In genomic region chr17:65139045-65139764, GRCh38 we compare ENCODE assay signal across 20 cellular contexts. TPM values are rescaled to one million over a fixed set of nuclear protein-coding genes. Genes with fewer than 3 reads are reported as not detected.
DNase-seq lines count a peak whose midpoint lies in the region; ATAC-seq and TF ChIP-seq lines count a peak whose summit lies in the region.
"Had no signal": no experiment of that assay in that cellular context is flagged by ENCODE, and none has a peak within 500 bp of the region (broad histone marks: within the 10 kb centered on the region; RNA-seq: fewer than 3 reads in every experiment).

No MANE protein-coding gene starts in this region.

- no peaks in the 10 kb centered on the region for H4K20me1 ChIP-seq in BLaER1
- 0 out of 2 replicates have a peak, but pooled peaks cover under 1% of the 10 kb centered on the region for H4K20me1 ChIP-seq in DND-41 (ENCODE audit: insufficient read depth, low read length)

- no peaks in the 10 kb centered on the region for H3K36me3 Mint-ChIP-seq in T-cell
- peaks cover 0 to 4% (median 0%) of the 10 kb centered on the region in 5 donors for H3K36me3 Mint-ChIP-seq in naive thymus-derived CD4-positive, alpha-beta T cell

- peak; percentile 37 for DNase-seq in DND-41
- no peak for DNase-seq in T-cell
- DNase-seq in naive thymus-derived CD4-positive, alpha-beta T cell = no peak
- DNase-seq in dorsolateral prefrontal cortex = no peak
- no peak for DNase-seq in SW480 (ENCODE audit: low spot score)
- DNase-seq in stomach = no peak
- DNase-seq: activated naive CD4-positive, alpha-beta T cell treated with Interleukin-2 at 50 U/mL for 16 hours; AML-193; brain microvascular endothelial cell; DMS 273 treated with DMSO at 0.1 percent for 48 hours; glutamatergic neuron; mesenchymal stem cell; NCI-H1694 treated with DMSO at 0.1 percent for 48 hours; NCI-H510A treated with DMSO at 0.1 percent for 48 hours; testis had no signal

- H3K9ac ChIP-seq in BLaER1 (no peak overlapping the region), DND-41 (ENCODE audit: low read depth, low read length) (no peak overlapping the region)

- intact Hi-C loops in naive thymus-derived CD4-positive, alpha-beta T cell (cut with micrococcal nuclease) = loop anchor here in 1 of 2 donors (5.0 kb wide), 2 partner anchors 37 to 162 kb away; no protein-coding TSS in a partner anchor
- intact Hi-C loops in dorsolateral prefrontal cortex (cut with DNase I) (loop anchor here (5.0 to 10.0 kb wide), 3 partner anchors 58 to 84 kb away; partner anchors contain the start of gene GNA13 (in 2 of the 2)), stomach (cut with DNase I; ENCODE audit: low total_unique reads) (no loop called here)

- H3K27ac ChIP-seq in BLaER1 (no peak overlapping the region), DND-41 (ENCODE audit: low read length) (peak overlapping the region; percentile 29), dorsolateral prefrontal cortex (no peak overlapping the region), stomach (no peak overlapping the region)
- no peak overlapping the region for H3K27ac ChIP-seq in naive thymus-derived CD4-positive, alpha-beta T cell (ENCODE audit: low read depth, low read length)
- H3K27ac ChIP-seq: brain microvascular endothelial cell, esophagus muscularis mucosa, neutrophil, SK-N-MC, testis had no signal

- H3K4me2 ChIP-seq in BLaER1 (peak overlapping the region; percentile 65), DND-41 (ENCODE audit: insufficient read depth, low read length) (peak overlapping the region; percentile 89)

- H3K9me3 Mint-ChIP-seq in T-cell = no peaks in the 10 kb centered on the region
- peaks cover 0 to 2% (median 0%) of the 10 kb centered on the region in 11 donors for H3K9me3 Mint-ChIP-seq in naive thymus-derived CD4-positive, alpha-beta T cell

- no peak for TF ChIP-seq POLR2A in stomach (IDR thresholded peaks at IDR 0.05)

- H2AFZ ChIP-seq in DND-41 (ENCODE audit: low read depth, low read length) = no peak overlapping the region

- H3K9me3 ChIP-seq in BLaER1 = no peaks in the 10 kb centered on the region
- H3K9me3 ChIP-seq in DND-41 (ENCODE audit: insufficient read depth, low read length, severe bottlenecking) = no peaks in the 10 kb centered on the region
- H3K9me3 ChIP-seq in naive thymus-derived CD4-positive, alpha-beta T cell (ENCODE audit: control insufficient read depth in 2 of 3, low read length in 3 of 3) = no peaks in the 10 kb centered on the region
- H3K9me3 ChIP-seq in stomach = no peaks in the 10 kb centered on the region
- H3K9me3 ChIP-seq: esophagus muscularis mucosa, neutrophil, testis had no signal

- peaks cover 4 to 12% of the 10 kb centered on the region in 2 donors for H3K27me3 Mint-ChIP-seq in T-cell
- H3K27me3 Mint-ChIP-seq in naive thymus-derived CD4-positive, alpha-beta T cell = peaks cover 8 to 30% (median 15%) of the 10 kb centered on the region in 5 donors

- peaks cover 15% of the 10 kb centered on the region for H3K27me3 ChIP-seq in BLaER1
- peaks cover 7% of the 10 kb centered on the region for H3K27me3 ChIP-seq in DND-41 (ENCODE audit: insufficient read depth, low read length, poor library complexity)
- H3K27me3 ChIP-seq in naive thymus-derived CD4-positive, alpha-beta T cell (ENCODE audit: control insufficient read depth in 2 of 2, insufficient read depth in 2 of 2, low read length in 2 of 2) = no peaks in the 10 kb centered on the region
- peaks cover 0 to 8% (median 0%) of the 10 kb centered on the region in 45 donors for H3K27me3 ChIP-seq in dorsolateral prefrontal cortex
- H3K27me3 ChIP-seq in stomach = peaks cover 0 to 40% (median 8%) of the 10 kb centered on the region in 3 donors
- H3K27me3 ChIP-seq: testis had no signal

- CTCF ChIA-PET in T-cell (lab: Charles Lee) = interaction anchor here (0.5 to 1.1 kb wide), 5 partner anchors 12 to 267 kb away, joined by 3 to 7 read pairs (median 4); no protein-coding TSS in a partner anchor
- CTCF ChIA-PET in naive thymus-derived CD4-positive, alpha-beta T cell (lab: Charles Lee) = interaction anchor here (0.5 to 1.0 kb wide), 3 partner anchors 10 to 1282 kb away, joined by 4 read pairs; no protein-coding TSS in a partner anchor

- peaks cover 20 to 42% (median 34%) of the 10 kb centered on the region in 3 donors for H3K4me1 Mint-ChIP-seq in T-cell
- H3K4me1 Mint-ChIP-seq in naive thymus-derived CD4-positive, alpha-beta T cell = peaks cover 10 to 42% (median 22%) of the 10 kb centered on the region in 7 donors

- no peak overlapping the region for H3K27ac Mint-ChIP-seq in T-cell
- peak overlapping the region in 3 of 9 donors; percentile 15 to 68 (median 16) for H3K27ac Mint-ChIP-seq in naive thymus-derived CD4-positive, alpha-beta T cell

- WGBS in stomach, 5 donors = 49 to 54% (median 51%) methylated on average over 7 of the region's 7 CpGs

- POLR2A ChIA-PET in T-cell (lab: Charles Lee) = no interaction called here
- POLR2A ChIA-PET in naive thymus-derived CD4-positive, alpha-beta T cell (lab: Charles Lee) = no interaction called here

- H3K4me1 ChIP-seq in BLaER1 (peaks cover 31% of the 10 kb centered on the region), DND-41 (ENCODE audit: insufficient read depth, low read length) (peaks cover 39% of the 10 kb centered on the region), stomach (peaks cover 0 to 32% (median 18%) of the 10 kb centered on the region in 4 donors)
- H3K4me1 ChIP-seq in naive thymus-derived CD4-positive, alpha-beta T cell (ENCODE audit: control insufficient read depth in 2 of 2, insufficient read depth in 2 of 2, low read length in 2 of 2) = peaks cover 12 to 35% of the 10 kb centered on the region in 2 donors

- H3K4me3 Mint-ChIP-seq in T-cell = peak overlapping the region in 2 of 3 donors; percentile 8 to 29
- H3K4me3 Mint-ChIP-seq in naive thymus-derived CD4-positive, alpha-beta T cell = peak overlapping the region in 7 of 10 donors; percentile 1 to 73 (median 37)

- H3K36me3 ChIP-seq in BLaER1 (no peaks in the 10 kb centered on the region), DND-41 (ENCODE audit: insufficient read depth, low read length) (no peaks in the 10 kb centered on the region), stomach (no peaks in the 10 kb centered on the region)
- no peaks in the 10 kb centered on the region for H3K36me3 ChIP-seq in naive thymus-derived CD4-positive, alpha-beta T cell (ENCODE audit: control insufficient read depth in 2 of 3, insufficient read depth in 3 of 3, low read length in 3 of 3)
- H3K36me3 ChIP-seq: brain microvascular endothelial cell, esophagus muscularis mucosa, neutrophil had no signal

- TF ChIP-seq EP300 in stomach (IDR thresholded peaks at IDR 0.05) = no peak

- peaks cover 19% of the 10 kb centered on the region for H3K79me2 ChIP-seq in DND-41 (ENCODE audit: insufficient read depth, low read length)

- TF ChIP-seq CTCF in DND-41 (IDR thresholded peaks at IDR 0.05; ENCODE audit: borderline replicate concordance, extremely low read depth, low read length, poor library complexity, severe bottlenecking) (no peak), dorsolateral prefrontal cortex (IDR thresholded peaks at IDR 0.05 in 54 of 56, conservative IDR thresholded peaks at IDR 0.05 in 2 of 56; ENCODE audit: low read depth in 1 of 56, partially characterized antibody in 56 of 56) (no peak), stomach (IDR thresholded peaks at IDR 0.05) (no peak)

- H3K4me3 ChIP-seq in BLaER1 (no peak overlapping the region), DND-41 (ENCODE audit: low read depth in 1 of 2, low read length in 2 of 2) (peak overlapping the region in 1 of 2 experiments; percentile 26; a peak in 1 of 4 replicates), dorsolateral prefrontal cortex (no peak overlapping the region), stomach (no peak overlapping the region)
- no peak overlapping the region for H3K4me3 ChIP-seq in naive thymus-derived CD4-positive, alpha-beta T cell (ENCODE audit: low read length)
- H3K4me3 ChIP-seq: SK-N-MC, testis had no signal

- ATAC-seq in DND-41 (ENCODE audit: insufficient read depth, low read depth) (no peak), T-cell (replicated peaks in 1 of 4) (no peak)
- no peak for ATAC-seq in naive thymus-derived CD4-positive, alpha-beta T cell
- ATAC-seq: HCT116 had no signal

RNA-seq across cellular contexts. Expression of gene RGS9, which starts 2.0 kb away (rescaled TPM):
- total RNA-seq in T-cell (1 to 10 TPM; 1.3 to 8.2 (median 1.9) TPM), dorsolateral prefrontal cortex (10 to 100 TPM in 66 of 120 experiments, 1 to 10 TPM in 54; 4.3 to 19.6 (median 10.5) TPM), stomach (10 to 100 TPM in 3 of 5 donors, 1 to 10 TPM in 2; 1.2 to 16.1 (median 13.4) TPM)
- total RNA-seq in naive thymus-derived CD4-positive, alpha-beta T cell = 1 to 10 TPM in 2 of 5 experiments, under 1 TPM in 3; 0.32 to 3.9 (median 0.81) TPM
- not detected for polyA plus RNA-seq in naive thymus-derived CD4-positive, alpha-beta T cell
- polyA plus RNA-seq in stomach = 1 to 10 TPM; 3.1 to 9.0 (median 4.5) TPM
